ENCODE assay signal across 10 cellular contexts in genomic region chr5:127586371-127586770, GRCh38.
DNase-seq lines count a peak whose midpoint lies in the region; ATAC-seq and TF ChIP-seq lines count a peak whose summit lies in the region.
"Had no signal": no experiment of that assay in that cellular context is flagged by ENCODE, and none has a peak within 500 bp of the region (broad histone marks: within the 10 kb centered on the region; RNA-seq: fewer than 3 reads in every experiment).

No MANE protein-coding gene starts in this region.

- peak; percentile 1 for DNase-seq in NCI-H82 (lab: John Stamatoyannopoulos, UW)
- DNase-seq in NCI-H82 treated with DMSO at 0.1 percent for 48 hours (lab: John Stamatoyannopoulos, UW; ENCODE audit: unreplicated experiment), result no peak
- no peak for DNase-seq in smooth muscle cell (lab: John Stamatoyannopoulos, UW; ENCODE audit: unreplicated experiment)
- no peak for DNase-seq in germinal center (ENCODE audit: low spot score)
- DNase-seq in colonic mucosa, result no peak
- no peak for DNase-seq in activated CD8-positive, alpha-beta memory T cell treated with anti-CD3 and anti-CD28 coated beads for 24 hours
- DNase-seq: right cardiac atrium, stomach had no signal

- no peaks in the 10 kb centered on the region for H3K79me2 ChIP-seq in smooth muscle cell (ENCODE audit: low read depth)

- H3K36me3 ChIP-seq in smooth muscle cell (ENCODE audit: low read depth) (no peaks in the 10 kb centered on the region), colonic mucosa (no peaks in the 10 kb centered on the region)
- H3K36me3 ChIP-seq: stomach had no signal

- H4K20me1 ChIP-seq in smooth muscle cell (ENCODE audit: low read depth), result no peaks in the 10 kb centered on the region

- H3K9me3 ChIP-seq in smooth muscle cell (replicated peaks; ENCODE audit: low read depth) (no peaks in the 10 kb centered on the region), colonic mucosa (no peaks in the 10 kb centered on the region)
- H3K9me3 ChIP-seq: stomach had no signal

- peak overlapping the region; percentile 27 for H2AFZ ChIP-seq in smooth muscle cell (ENCODE audit: low read depth)

- H3K4me2 ChIP-seq in smooth muscle cell, result peak overlapping the region; percentile 41

- ATAC-seq in GM21825 (IDR thresholded peaks at IDR 0.05; ENCODE audit: unreplicated experiment) (peak; percentile 74), HG03457 (IDR thresholded peaks at IDR 0.05; ENCODE audit: unreplicated experiment) (peak; percentile 68)
- ATAC-seq: right cardiac atrium had no signal

- peaks cover 4% of the 10 kb centered on the region for H3F3A ChIP-seq in smooth muscle cell (ENCODE audit: low read depth)

- no peak overlapping the region for H3K4me3 ChIP-seq in smooth muscle cell
- H3K4me3 ChIP-seq in colonic mucosa, result no peak overlapping the region
- H3K4me3 ChIP-seq: stomach had no signal

- H3K27me3 ChIP-seq in smooth muscle cell (ENCODE audit: low read depth) (no peaks in the 10 kb centered on the region), colonic mucosa (no peaks in the 10 kb centered on the region)
- H3K27me3 ChIP-seq: stomach had no signal

- H3K4me1 ChIP-seq in smooth muscle cell (ENCODE audit: low read depth) (peaks cover 14% of the 10 kb centered on the region), colonic mucosa (no peaks in the 10 kb centered on the region)
- H3K4me1 ChIP-seq: stomach had no signal

- intact Hi-C loops in colonic mucosa (cut with DNase I), result no loop called here

- 5% methylated on average over 1 of the region's 1 CpG for WGBS in smooth muscle cell (ENCODE audit: low lambda C conversion rate)

- H3K27ac ChIP-seq in smooth muscle cell (ENCODE audit: low read depth), result no peak overlapping the region
- H3K27ac ChIP-seq in colonic mucosa, result no peak overlapping the region
- H3K27ac ChIP-seq: stomach had no signal

- TF ChIP-seq CTCF in smooth muscle cell (IDR thresholded peaks at IDR 0.05; ENCODE audit: borderline replicate concordance, insufficient read depth, poor library complexity, severe bottlenecking) (no peak), colonic mucosa (IDR thresholded peaks at IDR 0.05) (no peak)

- H3K9ac ChIP-seq in smooth muscle cell (ENCODE audit: low read depth) (no peak overlapping the region), colonic mucosa (ENCODE audit: low read depth in 2 of 2, low read length in 2 of 2) (no peak overlapping the region)
